ENCODE assay signal across 14 cellular contexts in the genomic region with DNA sequence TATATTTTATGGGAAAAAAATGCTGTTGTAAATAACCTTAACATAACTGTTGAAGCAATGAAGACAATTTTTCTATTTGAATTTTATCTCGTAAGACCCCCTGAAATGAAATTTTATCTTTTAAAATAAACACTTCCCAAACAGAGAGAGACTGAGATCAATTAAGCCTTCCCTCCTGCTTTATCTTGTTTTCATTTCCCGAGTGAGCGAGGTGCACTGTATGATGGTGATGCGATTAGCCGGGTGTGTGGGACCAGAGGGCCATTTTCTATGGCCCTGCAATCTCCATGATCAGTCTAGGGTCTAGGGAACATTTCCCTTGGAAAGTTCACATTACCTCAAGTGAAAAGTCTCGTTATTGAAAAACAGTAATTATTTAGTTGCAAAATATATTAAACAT.
"Had no signal": no experiment of that assay in that cellular context is flagged by ENCODE, and none has a peak within 500 bp of the region (broad histone marks: within the 10 kb centered on the region; RNA-seq: fewer than 3 reads in every experiment).

No MANE protein-coding gene starts in this region.

- H3K4me1 ChIP-seq: colonic mucosa, transverse colon had no signal

- H3K4me3 ChIP-seq: colonic mucosa, skin epidermis, transverse colon had no signal

- H3K27me3 ChIP-seq: colonic mucosa, transverse colon had no signal

- ATAC-seq: left lobe of liver; stimulated activated memory B cell treated with anti-CD40 and anti-IgM and Interleukin-4, amounts not matched to agents 10 μg/mL and 1 μg/mL and 100 μg/mL, for 72 hours; T-cell had no signal

- H3K36me3 ChIP-seq: colonic mucosa, transverse colon had no signal

- DNase-seq: activated CD4-positive, alpha-beta T cell treated with anti-CD3 and anti-CD28 coated beads for 4 hours; activated naive CD4-positive, alpha-beta T cell treated with Interleukin-2 at 50 U/mL for 16 hours; caudate nucleus; colonic mucosa; effector CD8-positive, alpha-beta T cell; foreskin melanocyte; head of caudate nucleus; islet precursor cell; mammary epithelial cell; T-cell; transverse colon had no signal

- H3K27ac ChIP-seq: colonic mucosa, skin epidermis had no signal

- H3K9me3 ChIP-seq: colonic mucosa, transverse colon had no signal
